ENCODE assay signal across 3 cellular contexts in the genomic region with DNA sequence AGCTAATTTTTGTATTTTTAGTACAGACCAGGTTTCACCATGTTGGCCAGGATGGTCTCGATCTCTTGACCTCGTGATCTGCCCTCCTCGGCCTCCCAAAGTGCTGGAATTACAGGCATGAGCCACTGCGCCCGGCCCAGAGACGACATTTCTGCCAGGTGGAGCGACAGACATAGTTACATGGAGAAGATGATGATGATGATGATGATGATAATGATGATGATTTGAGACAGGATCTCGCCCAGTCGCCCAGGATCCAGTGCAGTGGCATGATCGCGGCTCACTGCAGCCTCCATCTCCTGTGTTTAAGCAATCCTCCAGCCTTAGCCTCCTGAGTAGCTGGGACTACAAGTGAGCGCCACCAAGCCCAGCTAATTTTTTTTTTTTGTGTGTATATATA. TPM values are rescaled to one million over a fixed set of nuclear protein-coding genes. Genes with fewer than 3 reads are reported as not detected.
"Had no signal": no experiment of that assay in that cellular context is flagged by ENCODE, and none has a peak within 500 bp of the region (broad histone marks: within the 10 kb centered on the region; RNA-seq: fewer than 3 reads in every experiment).

No MANE protein-coding gene starts in this region.

RNA-seq across cellular contexts. Expression of a gene that starts 40.1 kb away (rescaled TPM):
- total RNA-seq: astrocyte, bronchial epithelial cell had no signal
- polyA plus RNA-seq: neural cell had no signal
